In the genomic region with DNA sequence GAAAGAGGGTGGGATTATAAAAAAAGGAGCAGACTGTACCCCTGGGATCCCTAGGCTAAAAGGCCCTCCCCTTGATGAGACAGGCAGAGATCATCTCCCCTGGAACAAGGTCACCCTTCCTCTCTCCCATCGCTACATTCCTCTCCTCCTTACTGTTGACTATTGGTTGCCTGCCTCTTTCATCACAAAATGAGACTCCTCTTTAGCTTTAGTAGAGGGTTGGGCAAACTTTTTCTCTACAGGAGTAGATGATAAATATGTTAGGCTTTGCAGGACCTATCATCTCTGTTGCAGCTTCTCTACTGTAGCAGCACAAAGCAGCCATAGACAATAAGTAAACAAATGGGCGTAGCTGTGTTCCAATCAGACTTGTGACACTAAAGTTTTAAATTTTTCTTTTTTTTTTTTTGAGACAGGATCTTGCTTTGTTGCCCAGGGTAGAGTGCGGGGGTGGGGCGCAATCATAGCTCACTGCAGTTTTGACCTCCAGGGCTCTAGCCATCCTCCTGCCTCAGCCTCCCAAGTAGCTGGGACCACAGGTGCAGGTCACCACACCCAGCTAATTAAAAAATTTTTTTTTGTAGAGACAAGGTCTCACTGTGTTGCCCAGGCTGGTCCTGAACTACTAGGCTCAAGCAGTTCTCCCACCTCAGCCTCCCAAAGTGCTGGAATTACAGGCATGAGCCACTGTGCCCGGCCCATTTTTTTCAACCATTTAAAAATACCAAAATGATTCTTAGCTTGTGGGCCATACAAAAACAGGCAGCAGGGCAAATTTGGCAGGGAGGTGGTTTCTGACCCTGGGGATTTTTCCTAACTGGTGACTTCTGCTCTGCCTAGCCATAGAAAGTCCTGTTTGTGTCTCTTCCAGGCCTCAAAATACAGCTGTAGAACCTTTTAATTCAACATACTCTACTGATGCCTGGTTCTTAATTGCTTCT, we compare ENCODE assay signal across 8 cellular contexts. TPM values are rescaled to one million over a fixed set of nuclear protein-coding genes. Genes with fewer than 3 reads are reported as not detected.
DNase-seq lines count a peak whose midpoint lies in the region; ATAC-seq and TF ChIP-seq lines count a peak whose summit lies in the region.

No MANE protein-coding gene starts in this region.

- peaks cover 63 to 82% of the 10 kb centered on the region in 2 donors for H3K4me1 ChIP-seq in ascending aorta
- peaks cover 20 to 82% (median 68%) of the 10 kb centered on the region in 4 donors for H3K4me1 ChIP-seq in liver (ENCODE audit: control insufficient read depth in 4 of 4, insufficient read depth in 4 of 4, low read length in 3 of 4)
- peaks cover 83 to 84% of the 10 kb centered on the region in 2 donors for H3K4me1 ChIP-seq in thyroid gland

- H3K9me3 Mint-ChIP-seq in activated CD8-positive, alpha-beta memory T cell treated with anti-CD3 and anti-CD28 coated beads, Interleukin-2, amount 10 ng/mL, durations not matched to agents 7 days and 5 days (ENCODE audit: low read depth) = no peaks in the 10 kb centered on the region

- H3K4me3 ChIP-seq in ascending aorta (peak overlapping the region in 1 of 2 donors; percentile 63), liver (ENCODE audit: low read depth in 1 of 3, low read length in 3 of 3) (no peak overlapping the region), thyroid gland (replicated peaks in 1 of 3) (no peak overlapping the region), MG63 (no peak overlapping the region)

- peak overlapping the region in 1 of 2 donors; percentile 48 for H3K9ac ChIP-seq in liver (ENCODE audit: low read depth in 1 of 2, low read length in 2 of 2)

- peaks cover 8% of the 10 kb centered on the region for H3K36me3 Mint-ChIP-seq in activated CD8-positive, alpha-beta memory T cell treated with anti-CD3 and anti-CD28 coated beads, Interleukin-2, amount 10 ng/mL, durations not matched to agents 7 days and 5 days

- TF ChIP-seq CTCF in ascending aorta (IDR thresholded peaks at IDR 0.05) (no peak), liver (IDR thresholded peaks at IDR 0.05; ENCODE audit: low read depth, low read length, missing input control) (no peak), thyroid gland (IDR thresholded peaks at IDR 0.05) (no peak)

- CTCF ChIA-PET in activated CD8-positive, alpha-beta memory T cell treated with anti-CD3 and anti-CD28 coated beads, Interleukin-2, amount 10 ng/mL, durations not matched to agents 7 days and 5 days (lab: Charles Lee) = interaction anchor here (0.8 to 12.0 kb wide), 7 partner anchors 10 to 432 kb away, joined by 3 to 297 read pairs (median 4); partner anchors contain the start of gene MCL1

- no peak for TF ChIP-seq RAD21 in liver (IDR thresholded peaks at IDR 0.05)

- no peaks in the 10 kb centered on the region for H3K27me3 ChIP-seq in ascending aorta
- no peaks in the 10 kb centered on the region for H3K27me3 ChIP-seq in liver (ENCODE audit: control insufficient read depth in 4 of 4, insufficient read depth in 4 of 4, low read length in 3 of 4)
- H3K27me3 ChIP-seq in thyroid gland = no peaks in the 10 kb centered on the region
- no peaks in the 10 kb centered on the region for H3K27me3 ChIP-seq in MG63

- H3K36me3 ChIP-seq in ascending aorta = no peaks in the 10 kb centered on the region
- H3K36me3 ChIP-seq in liver (ENCODE audit: control insufficient read depth in 4 of 4, insufficient read depth in 3 of 4, low read depth in 1 of 4, low read length in 3 of 4) = no peaks in the 10 kb centered on the region
- H3K36me3 ChIP-seq in thyroid gland = no peaks in the 10 kb centered on the region
- peaks cover 4% of the 10 kb centered on the region for H3K36me3 ChIP-seq in MG63

- peak in 1 of 2 donors; percentile 20 for TF ChIP-seq POLR2A in thyroid gland (IDR thresholded peaks at IDR 0.05)

- no peaks in the 10 kb centered on the region for H3K27me3 Mint-ChIP-seq in activated CD8-positive, alpha-beta memory T cell treated with anti-CD3 and anti-CD28 coated beads, Interleukin-2, amount 10 ng/mL, durations not matched to agents 7 days and 5 days

- H3K4me3 Mint-ChIP-seq in activated CD8-positive, alpha-beta memory T cell treated with anti-CD3 and anti-CD28 coated beads, Interleukin-2, amount 10 ng/mL, durations not matched to agents 7 days and 5 days = peak overlapping the region; percentile 87

- peaks cover 79% of the 10 kb centered on the region for H3K4me1 Mint-ChIP-seq in activated CD8-positive, alpha-beta memory T cell treated with anti-CD3 and anti-CD28 coated beads, Interleukin-2, amount 10 ng/mL, durations not matched to agents 7 days and 5 days

- ATAC-seq in activated CD8-positive, alpha-beta memory T cell treated with anti-CD3 and anti-CD28 coated beads, Interleukin-2, amount 10 ng/mL, durations not matched to agents 7 days and 5 days = no peak
- ATAC-seq in GM21825 (IDR thresholded peaks at IDR 0.05; ENCODE audit: unreplicated experiment) = no peak

- H3K9me3 ChIP-seq in ascending aorta = no peaks in the 10 kb centered on the region
- no peaks in the 10 kb centered on the region for H3K9me3 ChIP-seq in liver (ENCODE audit: control insufficient read depth in 4 of 4, low read length in 3 of 4)
- H3K9me3 ChIP-seq in thyroid gland = no peaks in the 10 kb centered on the region
- no peaks in the 10 kb centered on the region for H3K9me3 ChIP-seq in MG63

- WGBS in liver = 74% methylated on average over 5 of the region's 5 CpGs
- 62 to 63% methylated on average over 5 of the region's 5 CpGs for WGBS in thyroid gland, 2 donors

- H3K27ac ChIP-seq in ascending aorta (peak overlapping the region; percentile 98 to 100), liver (ENCODE audit: low read depth in 1 of 2, low read length in 2 of 2) (peak overlapping the region; percentile 93 to 100), thyroid gland (peak overlapping the region; percentile 99 to 100 (median 99))

- peak overlapping the region; percentile 100 for H3K27ac Mint-ChIP-seq in activated CD8-positive, alpha-beta memory T cell treated with anti-CD3 and anti-CD28 coated beads, Interleukin-2, amount 10 ng/mL, durations not matched to agents 7 days and 5 days

- intact Hi-C loops in ascending aorta (cut with DNase I) (no loop called here), thyroid gland (cut with DNase I) (no loop called here)

- DNase-seq in activated CD8-positive, alpha-beta memory T cell treated with anti-CD3 and anti-CD28 coated beads, Interleukin-2, amount 10 ng/mL, durations not matched to agents 7 days and 5 days = peak; percentile 55
- DNase-seq in activated CD8-positive, alpha-beta memory T cell treated with anti-CD3 and anti-CD28 coated beads, Interleukin-2, amount 50 U/mL, for 4 hours = no peak
- no peak for DNase-seq in ascending aorta (ENCODE audit: low spot score in 2 of 2)
- DNase-seq in thyroid gland = no peak
- no peak for DNase-seq in NCI-H2107 (lab: John Stamatoyannopoulos, UW)
- DNase-seq in MG63 = no peak

TF ChIP-seq in liver, 16 proteins besides CTCF, POLR2A, EP300 and RAD21 (continues in another document):
- no peak for TF ChIP-seq HNF4A (conservative IDR thresholded peaks at IDR 0.05)
- TF ChIP-seq GABPA (IDR thresholded peaks at IDR 0.05 in 1 of 2, conservative IDR thresholded peaks at IDR 0.05 in 1 of 2) = no peak
- TF ChIP-seq HNF4G (IDR thresholded peaks at IDR 0.05) = no peak
- TF ChIP-seq YY1 (IDR thresholded peaks at IDR 0.05) = no peak
- no peak for TF ChIP-seq SP1 (IDR thresholded peaks at IDR 0.05)
- TF ChIP-seq FOXA1 (IDR thresholded peaks at IDR 0.05) = no peak
- TF ChIP-seq, protein P1, sequence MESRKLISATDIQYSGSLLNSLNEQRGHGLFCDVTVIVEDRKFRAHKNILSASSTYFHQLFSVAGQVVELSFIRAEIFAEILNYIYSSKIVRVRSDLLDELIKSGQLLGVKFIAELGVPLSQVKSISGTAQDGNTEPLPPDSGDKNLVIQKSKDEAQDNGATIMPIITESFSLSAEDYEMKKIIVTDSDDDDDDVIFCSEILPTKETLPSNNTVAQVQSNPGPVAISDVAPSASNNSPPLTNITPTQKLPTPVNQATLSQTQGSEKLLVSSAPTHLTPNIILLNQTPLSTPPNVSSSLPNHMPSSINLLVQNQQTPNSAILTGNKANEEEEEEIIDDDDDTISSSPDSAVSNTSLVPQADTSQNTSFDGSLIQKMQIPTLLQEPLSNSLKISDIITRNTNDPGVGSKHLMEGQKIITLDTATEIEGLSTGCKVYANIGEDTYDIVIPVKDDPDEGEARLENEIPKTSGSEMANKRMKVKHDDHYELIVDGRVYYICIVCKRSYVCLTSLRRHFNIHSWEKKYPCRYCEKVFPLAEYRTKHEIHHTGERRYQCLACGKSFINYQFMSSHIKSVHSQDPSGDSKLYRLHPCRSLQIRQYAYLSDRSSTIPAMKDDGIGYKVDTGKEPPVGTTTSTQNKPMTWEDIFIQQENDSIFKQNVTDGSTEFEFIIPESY (IDR thresholded peaks at IDR 0.05) = no peak
- no peak for TF ChIP-seq TAF1 (conservative IDR thresholded peaks at IDR 0.05)
- TF ChIP-seq JUND (IDR thresholded peaks at IDR 0.05) = no peak
- TF ChIP-seq RXRA (IDR thresholded peaks at IDR 0.05) = no peak

RNA-seq across cellular contexts. Expression of gene MCL1, which starts 15.1 kb away (rescaled TPM):
- 100 to 1,000 TPM; 373 to 408 TPM for total RNA-seq in activated CD8-positive, alpha-beta memory T cell treated with anti-CD3 and anti-CD28 coated beads, Interleukin-2, amount 10 ng/mL, durations not matched to agents 7 days and 5 days
- total RNA-seq in ascending aorta (394 TPM), liver (100 to 1,000 TPM in 1 of 2 donors, 10 to 100 TPM in 1; 94.6 to 181 TPM), thyroid gland (100 to 1,000 TPM; 164 to 313 (median 203) TPM)
- polyA plus RNA-seq in liver = 10 to 100 TPM; 23.4 to 65.4 TPM
- total RNA-seq in MG63 (2014; rRNA removed; shearing (Covaris generic); ENCODE audit: low replicate concordance) = 148 and 184 TPM in 2 replicates

RNA-seq across cellular contexts. Expression of gene ADAMTSL4, which starts 15.1 kb away (rescaled TPM):
- under 1 TPM; 0.18 to 0.35 TPM for total RNA-seq in activated CD8-positive, alpha-beta memory T cell treated with anti-CD3 and anti-CD28 coated beads, Interleukin-2, amount 10 ng/mL, durations not matched to agents 7 days and 5 days
- total RNA-seq in ascending aorta = 85.3 TPM
- total RNA-seq in liver = 10 to 100 TPM in 1 of 2 donors, 1 to 10 TPM in 1; 5.6 to 11.5 TPM
- polyA plus RNA-seq in liver = 10 to 100 TPM; 11.4 to 12.2 TPM
- 10 to 100 TPM in 1 of 4 donors, 1 to 10 TPM in 3; 2.1 to 15.7 (median 6.9) TPM for total RNA-seq in thyroid gland
- total RNA-seq in MG63 (2014; rRNA removed; shearing (Covaris generic); ENCODE audit: low replicate concordance) = 3.3 and 3.5 TPM in 2 replicates

RNA-seq across cellular contexts. Expression of gene FALEC, which starts 48.8 kb away (rescaled TPM):
- under 1 TPM in 1 of 2 experiments, not detected in 1; 0.59 TPM for total RNA-seq in activated CD8-positive, alpha-beta memory T cell treated with anti-CD3 and anti-CD28 coated beads, Interleukin-2, amount 10 ng/mL, durations not matched to agents 7 days and 5 days
- total RNA-seq in ascending aorta (not detected), liver (not detected), thyroid gland (not detected)
- not detected for polyA plus RNA-seq in liver
- not detected in 2 replicates for total RNA-seq in MG63 (2014; rRNA removed; shearing (Covaris generic); ENCODE audit: low replicate concordance)

RNA-seq across cellular contexts. Expression of gene ECM1, which starts 56.4 kb away (rescaled TPM):
- 1 to 10 TPM; 1.0 to 1.3 TPM for total RNA-seq in activated CD8-positive, alpha-beta memory T cell treated with anti-CD3 and anti-CD28 coated beads, Interleukin-2, amount 10 ng/mL, durations not matched to agents 7 days and 5 days
- total RNA-seq in ascending aorta (55.8 TPM), liver (1 to 10 TPM; 5.1 to 8.1 TPM), thyroid gland (10 to 100 TPM in 1 of 4 donors, 1 to 10 TPM in 3; 4.2 to 11.3 (median 7.0) TPM)
- 10 to 100 TPM; 17.0 to 22.5 TPM for polyA plus RNA-seq in liver
- 9.9 and 13.8 TPM in 2 replicates for total RNA-seq in MG63 (2014; rRNA removed; shearing (Covaris generic); ENCODE audit: low replicate concordance)
